ENCODE assay signal across 1 cellular context in the genomic region with DNA sequence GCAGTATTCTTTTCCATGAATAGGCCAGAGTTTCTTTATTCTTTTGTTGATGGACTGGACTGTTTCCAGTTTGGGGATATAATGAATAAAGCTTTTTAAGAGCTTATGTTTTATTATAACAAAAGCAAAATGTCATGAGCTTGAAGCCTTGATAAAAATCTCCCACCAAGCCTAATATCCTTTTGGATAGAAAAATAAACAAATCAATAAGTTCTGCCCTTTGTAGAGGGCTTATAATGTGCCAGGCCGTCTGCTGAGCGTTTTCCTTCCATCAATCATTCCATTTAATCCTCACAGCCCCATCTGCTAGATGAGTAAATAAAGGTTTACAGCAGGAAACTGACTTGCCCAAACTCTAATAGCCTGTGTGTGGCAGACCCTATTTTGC.
TF ChIP-seq lines count a peak whose summit lies in the region.

No MANE protein-coding gene starts in this region.

TF ChIP-seq in HEK293, 187 proteins besides CTCF, POLR2A, EP300 and RAD21 (continued from another document):
- TF ChIP-seq, protein P1, sequence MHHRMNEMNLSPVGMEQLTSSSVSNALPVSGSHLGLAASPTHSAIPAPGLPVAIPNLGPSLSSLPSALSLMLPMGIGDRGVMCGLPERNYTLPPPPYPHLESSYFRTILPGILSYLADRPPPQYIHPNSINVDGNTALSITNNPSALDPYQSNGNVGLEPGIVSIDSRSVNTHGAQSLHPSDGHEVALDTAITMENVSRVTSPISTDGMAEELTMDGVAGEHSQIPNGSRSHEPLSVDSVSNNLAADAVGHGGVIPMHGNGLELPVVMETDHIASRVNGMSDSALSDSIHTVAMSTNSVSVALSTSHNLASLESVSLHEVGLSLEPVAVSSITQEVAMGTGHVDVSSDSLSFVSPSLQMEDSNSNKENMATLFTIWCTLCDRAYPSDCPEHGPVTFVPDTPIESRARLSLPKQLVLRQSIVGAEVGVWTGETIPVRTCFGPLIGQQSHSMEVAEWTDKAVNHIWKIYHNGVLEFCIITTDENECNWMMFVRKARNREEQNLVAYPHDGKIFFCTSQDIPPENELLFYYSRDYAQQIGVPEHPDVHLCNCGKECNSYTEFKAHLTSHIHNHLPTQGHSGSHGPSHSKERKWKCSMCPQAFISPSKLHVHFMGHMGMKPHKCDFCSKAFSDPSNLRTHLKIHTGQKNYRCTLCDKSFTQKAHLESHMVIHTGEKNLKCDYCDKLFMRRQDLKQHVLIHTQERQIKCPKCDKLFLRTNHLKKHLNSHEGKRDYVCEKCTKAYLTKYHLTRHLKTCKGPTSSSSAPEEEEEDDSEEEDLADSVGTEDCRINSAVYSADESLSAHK (tag by site-specific recombination; IDR thresholded peaks at IDR 0.05) = peak; percentile 60; the same call in 1 of the 2 replicates
- TF ChIP-seq OSR2 (tag by site-specific recombination; IDR thresholded peaks at IDR 0.05) = peak; percentile 57; the same call in 1 of the 2 replicates
- peak; percentile 39 for TF ChIP-seq KLF10 (tag by site-specific recombination; IDR thresholded peaks at IDR 0.05)
- no peak for TF ChIP-seq KLF7 (tag by site-specific recombination; IDR thresholded peaks at IDR 0.05; ENCODE audit: borderline replicate concordance)
- TF ChIP-seq ZFP41 (tag by site-specific recombination; IDR thresholded peaks at IDR 0.05; ENCODE audit: borderline replicate concordance) = no peak
- TF ChIP-seq ZNF223 (tag by site-specific recombination; IDR thresholded peaks at IDR 0.05) = no peak
- no peak for TF ChIP-seq ZNF157 (tag by site-specific recombination; IDR thresholded peaks at IDR 0.05)
- TF ChIP-seq ZNF146 (tag by site-specific recombination; IDR thresholded peaks at IDR 0.05) = 0 out of 2 replicates have a peak, but pooled peaks have one; percentile 25
- peak; percentile 26; the same call in 1 of the 2 replicates for TF ChIP-seq FEZF1 (tag by site-specific recombination; IDR thresholded peaks at IDR 0.05)
- TF ChIP-seq ZNF169 (tag by site-specific recombination; IDR thresholded peaks at IDR 0.05) = no peak
- TF ChIP-seq YY1 (tag by site-specific recombination; IDR thresholded peaks at IDR 0.05) = peak; percentile 28; the same call in 1 of the 2 replicates
- TF ChIP-seq, protein P2, sequence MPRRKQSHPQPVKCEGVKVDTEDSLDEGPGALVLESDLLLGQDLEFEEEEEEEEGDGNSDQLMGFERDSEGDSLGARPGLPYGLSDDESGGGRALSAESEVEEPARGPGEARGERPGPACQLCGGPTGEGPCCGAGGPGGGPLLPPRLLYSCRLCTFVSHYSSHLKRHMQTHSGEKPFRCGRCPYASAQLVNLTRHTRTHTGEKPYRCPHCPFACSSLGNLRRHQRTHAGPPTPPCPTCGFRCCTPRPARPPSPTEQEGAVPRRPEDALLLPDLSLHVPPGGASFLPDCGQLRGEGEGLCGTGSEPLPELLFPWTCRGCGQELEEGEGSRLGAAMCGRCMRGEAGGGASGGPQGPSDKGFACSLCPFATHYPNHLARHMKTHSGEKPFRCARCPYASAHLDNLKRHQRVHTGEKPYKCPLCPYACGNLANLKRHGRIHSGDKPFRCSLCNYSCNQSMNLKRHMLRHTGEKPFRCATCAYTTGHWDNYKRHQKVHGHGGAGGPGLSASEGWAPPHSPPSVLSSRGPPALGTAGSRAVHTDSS (tag by site-specific recombination; IDR thresholded peaks at IDR 0.05) = peak; percentile 32; the same call in 1 of the 2 replicates
- TF ChIP-seq WT1 (tag by site-specific recombination; IDR thresholded peaks at IDR 0.05) = peak; percentile 69; the same call in 1 of the 2 replicates
- TF ChIP-seq ZNF677 (tag by site-specific recombination; IDR thresholded peaks at IDR 0.05) = no peak
- no peak for TF ChIP-seq ZNF777 (tag by site-specific recombination; IDR thresholded peaks at IDR 0.05; ENCODE audit: borderline replicate concordance)
- TF ChIP-seq ZBTB8A (tag by site-specific recombination; IDR thresholded peaks at IDR 0.05) = 0 out of 2 replicates have a peak, but pooled peaks have one; percentile 12
- no peak for TF ChIP-seq ZNF211 (tag by site-specific recombination; IDR thresholded peaks at IDR 0.05; ENCODE audit: low read depth)
